31 cellular contexts compared by ENCODE assay signal in genomic region chr6:39558791-39559190, GRCh38.
"Had no signal": no experiment of that assay in that cellular context is flagged by ENCODE, and none has a peak within 500 bp of the region (broad histone marks: within the 10 kb centered on the region; RNA-seq: fewer than 3 reads in every experiment).

No MANE protein-coding gene starts in this region.

- ATAC-seq: activated CD4-positive, CD25-positive, alpha-beta regulatory T cell treated with anti-CD3 and anti-CD28 coated beads, Interleukin-2, amount 50 U/mL, for 24 hours; activated CD8-positive, alpha-beta T cell treated with anti-CD3 and anti-CD28 coated beads for 36 hours; activated T-cell treated with anti-CD3 and anti-CD28 coated beads, Interleukin-2, amount 50 U/mL, for 4 hours; activated T-helper 17 cell treated with anti-CD3 and anti-CD28 coated beads, Interleukin-2, amount 50 U/mL, for 72 hours; body of pancreas; effector memory CD8-positive, alpha-beta T cell; esophagus mucosa; T-cell; T-helper 17 cell had no signal

- DNase-seq: activated B cell treated with CpG ODN at 0.5 μM for 24 hours; activated CD4-positive, alpha-beta T cell treated with anti-CD3 and anti-CD28 coated beads for 48 hours; activated CD4-positive, alpha-beta T cell treated with anti-CD3 and anti-CD28 coated beads, Interleukin-2, amount 50 U/mL, for 1 hour; activated CD4-positive, alpha-beta T cell treated with anti-CD3 and anti-CD28 coated beads, Interleukin-2, amount 50 U/mL, for 48 hours; activated CD8-positive, alpha-beta memory T cell treated with anti-CD3 and anti-CD28 coated beads for 24 hours; activated CD8-positive, alpha-beta T cell treated with anti-CD3 and anti-CD28 coated beads for 36 hours; activated effector memory CD4-positive, alpha-beta T cell treated with Interleukin-2 at 50 U/mL for 16 hours; activated gamma-delta T cell treated with Interleukin-2 at 50 U/mL for 16 hours; activated naive CD4-positive, alpha-beta T cell treated with anti-CD3 and anti-CD28 coated beads, Interleukin-2, amount 50 U/mL, for 16 hours; activated naive CD4-positive, alpha-beta T cell treated with Interleukin-2 at 50 U/mL for 16 hours; activated T-cell treated with anti-CD3 and anti-CD28 coated beads, Interleukin-2, amount 50 U/mL, for 4 hours; adrenal gland; amygdala; aorta; body of pancreas; caudate nucleus; cortex of kidney; dermis blood vessel endothelial cell; effector CD4-positive, alpha-beta T cell; effector memory CD8-positive, alpha-beta T cell; head of caudate nucleus; T-cell; T-helper 17 cell; T1000; WERI-Rb-1 had no signal

- FAIRE-seq: colon, endothelial cell of umbilical vein, frontal cortex had no signal
